Comparison of ENCODE assay signal across 9 cellular contexts in the genomic region with DNA sequence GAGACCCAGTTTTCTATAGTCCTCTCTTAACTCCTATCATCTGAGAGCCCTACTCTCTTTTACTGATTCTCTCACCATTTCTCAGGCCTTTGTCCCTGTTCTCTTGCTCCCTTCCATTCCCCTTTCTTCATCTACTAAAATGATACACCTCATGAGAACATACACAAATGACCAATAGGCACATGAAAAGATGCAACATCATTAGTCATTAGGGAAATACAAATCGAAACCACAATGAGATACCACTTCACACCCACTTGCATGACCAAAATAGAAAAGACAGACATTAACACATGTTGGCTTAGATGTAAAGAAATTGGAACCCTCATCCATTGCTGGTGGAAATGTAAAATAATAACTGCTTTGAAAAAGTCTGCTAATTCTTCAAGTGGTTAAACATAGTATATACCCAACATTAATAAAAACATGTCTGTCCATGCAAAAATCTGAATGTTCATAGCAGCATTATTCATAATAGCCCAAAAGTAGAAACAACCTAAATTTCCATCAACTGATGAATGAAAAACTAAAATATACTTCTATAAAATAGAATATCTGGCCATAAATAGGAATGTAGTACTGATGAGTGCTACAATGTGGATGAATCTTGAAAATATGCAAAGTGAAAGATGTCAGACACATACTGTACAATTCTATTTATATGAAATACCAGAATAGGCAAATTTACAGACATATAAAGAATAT.
DNase-seq lines count a peak whose midpoint lies in the region; ATAC-seq, FAIRE-seq and TF ChIP-seq lines count a peak whose summit lies in the region.
"Had no signal": no experiment of that assay in that cellular context is flagged by ENCODE, and none has a peak within 500 bp of the region (broad histone marks: within the 10 kb centered on the region; RNA-seq: fewer than 3 reads in every experiment).

No MANE protein-coding gene starts in this region.

- H3K9ac ChIP-seq in kidney (ENCODE audit: low read length in 2 of 2), result no peak overlapping the region

- CTCF ChIA-PET in MCF 10A (lab: Yijun Ruan, JAX), result no interaction called here

- peak; percentile 80 for DNase-seq in MCF 10A (ENCODE audit: unreplicated experiment)
- no peak for DNase-seq in breast epithelium (ENCODE audit: low spot score in 2 of 2)
- DNase-seq in RWPE2 (ENCODE audit: low spot score), result no peak
- DNase-seq in naive thymus-derived CD8-positive, alpha-beta T cell, result no peak
- DNase-seq in mucosa of descending colon, result no peak
- DNase-seq in stimulated activated CD4-positive, alpha-beta T cell treated with anti-CD3 and anti-CD28 coated beads, Interleukin-4, amount 100 ng/mL, for 4 hours, result no peak
- no peak for DNase-seq in kidney
- DNase-seq: trophoblast cell had no signal

- ATAC-seq in HG03025 (IDR thresholded peaks at IDR 0.05; ENCODE audit: low FRiP score, unreplicated experiment) (peak; percentile 76), RWPE2 (ENCODE audit: low read depth) (peak; percentile 72; the same call in 2 of the 3 replicates), mucosa of descending colon (no peak)
- ATAC-seq in naive thymus-derived CD8-positive, alpha-beta T cell, result no peak

- BruUV-seq in MCF 10A (replicated peaks; lab: Mats Ljungman, UMichigan), result TSS peak; percentile 98

- no peaks in the 10 kb centered on the region for H3K27me3 Mint-ChIP-seq in MCF 10A (ENCODE audit: insufficient read depth, unreplicated experiment)
- peaks cover 0 to 8% (median 5%) of the 10 kb centered on the region in 5 donors for H3K27me3 Mint-ChIP-seq in naive thymus-derived CD8-positive, alpha-beta T cell

- H3K27ac Mint-ChIP-seq in MCF 10A (ENCODE audit: low read depth, unreplicated experiment), result peak overlapping the region; percentile 83
- H3K27ac Mint-ChIP-seq in naive thymus-derived CD8-positive, alpha-beta T cell, result no peak overlapping the region

- TF ChIP-seq POLR2A in breast epithelium (IDR thresholded peaks at IDR 0.05), result no peak

- H3K4me3 ChIP-seq in breast epithelium, result no peak overlapping the region
- no peak overlapping the region for H3K4me3 ChIP-seq in RWPE2 (ENCODE audit: severe bottlenecking)
- H3K4me3 ChIP-seq in mucosa of descending colon, result no peak overlapping the region
- H3K4me3 ChIP-seq in kidney (ENCODE audit: low read length in 2 of 2), result no peak overlapping the region

- POLR2A ChIA-PET in MCF 10A (lab: Yijun Ruan, JAX), result interaction anchor here (1.0 to 1.8 kb wide), 8 partner anchors 9 to 66 kb away, joined by 3 to 7 read pairs (median 4); partner anchors contain the start of gene DENND5B
- POLR2A ChIA-PET in naive thymus-derived CD8-positive, alpha-beta T cell (lab: Charles Lee), result no interaction called here

- H3K9me3 ChIP-seq in breast epithelium (no peaks in the 10 kb centered on the region), RWPE2 (ENCODE audit: severe bottlenecking) (no peaks in the 10 kb centered on the region), mucosa of descending colon (no peaks in the 10 kb centered on the region), kidney (ENCODE audit: control insufficient read depth in 1 of 2, low read length in 2 of 2) (no peaks in the 10 kb centered on the region)

- H3K4me3 Mint-ChIP-seq in MCF 10A (ENCODE audit: unreplicated experiment), result peak overlapping the region; percentile 2
- no peak overlapping the region for H3K4me3 Mint-ChIP-seq in naive thymus-derived CD8-positive, alpha-beta T cell

- H3K36me3 Mint-ChIP-seq in MCF 10A (ENCODE audit: insufficient read depth, unreplicated experiment), result no peaks in the 10 kb centered on the region
- H3K36me3 Mint-ChIP-seq in naive thymus-derived CD8-positive, alpha-beta T cell, result no peaks in the 10 kb centered on the region

- FAIRE-seq in kidney (lab: Jason Lieb, UNC), result no peak

- peaks cover 27% of the 10 kb centered on the region for H3K4me1 Mint-ChIP-seq in MCF 10A (ENCODE audit: insufficient read depth, unreplicated experiment)
- peaks cover 0 to 9% (median 0%) of the 10 kb centered on the region in 4 donors for H3K4me1 Mint-ChIP-seq in naive thymus-derived CD8-positive, alpha-beta T cell

- TF ChIP-seq CTCF in MCF 10A (IDR thresholded peaks at IDR 0.05; ENCODE audit: unreplicated experiment), result no peak
- TF ChIP-seq CTCF in breast epithelium (IDR thresholded peaks at IDR 0.05), result no peak
- TF ChIP-seq CTCF in RWPE2 (IDR thresholded peaks at IDR 0.05; ENCODE audit: poor library complexity, severe bottlenecking), result no peak
- TF ChIP-seq CTCF in mucosa of descending colon (IDR thresholded peaks at IDR 0.05), result no peak
- no peak for TF ChIP-seq CTCF in kidney (IDR thresholded peaks at IDR 0.05; ENCODE audit: borderline replicate concordance, extremely low read depth, insufficient read depth)

- H3K4me1 ChIP-seq in breast epithelium (no peaks in the 10 kb centered on the region), RWPE2 (ENCODE audit: insufficient read depth, poor library complexity, severe bottlenecking) (peaks cover 34% of the 10 kb centered on the region), mucosa of descending colon (ENCODE audit: low read depth) (peaks cover 2% of the 10 kb centered on the region), kidney (ENCODE audit: control insufficient read depth in 1 of 2, insufficient read depth in 1 of 2, low read depth in 1 of 2, low read length in 2 of 2) (peaks cover 0 to 8% of the 10 kb centered on the region in 2 donors)

- H3K27me3 ChIP-seq in breast epithelium (no peaks in the 10 kb centered on the region), RWPE2 (ENCODE audit: insufficient read depth, poor library complexity, severe bottlenecking) (no peaks in the 10 kb centered on the region)

- no peaks in the 10 kb centered on the region for H3K9me3 Mint-ChIP-seq in MCF 10A (ENCODE audit: unreplicated experiment)
- no peaks in the 10 kb centered on the region for H3K9me3 Mint-ChIP-seq in naive thymus-derived CD8-positive, alpha-beta T cell

- H3K36me3 ChIP-seq in breast epithelium (no peaks in the 10 kb centered on the region), RWPE2 (ENCODE audit: low read depth) (no peaks in the 10 kb centered on the region), mucosa of descending colon (ENCODE audit: low read depth) (no peaks in the 10 kb centered on the region), kidney (ENCODE audit: control insufficient read depth in 1 of 2, insufficient read depth in 2 of 2, low read length in 2 of 2) (no peaks in the 10 kb centered on the region)

- intact Hi-C loops in MCF 10A (cut with micrococcal nuclease), result no loop called here
- intact Hi-C loops in breast epithelium (cut with DNase I; ENCODE audit: low total_unique reads), result no loop called here
- intact Hi-C loops in mucosa of descending colon (cut with DNase I, micrococcal nuclease), result no loop called here
- intact Hi-C loops in kidney (cut with DNase I), result no loop called here

- H3K27ac ChIP-seq in breast epithelium (no peak overlapping the region), RWPE2 (ENCODE audit: poor library complexity, severe bottlenecking) (peak overlapping the region; percentile 12), kidney (ENCODE audit: low read depth in 2 of 2, low read length in 2 of 2) (no peak overlapping the region)

Comparison
In these comparisons a context has a peak if more than half of its experiments do, and no peak if none do; other contexts are left out.
1. ATAC-seq: peak in HG03025 (single experiment) and RWPE2 (single experiment); none in naive thymus-derived CD8-positive, alpha-beta T cell (0 of 2) and mucosa of descending colon (single experiment).